In genomic region chr2:110768591-110768990, GRCh38 we compare ENCODE assay signal across 23 cellular contexts. TPM values are rescaled to one million over a fixed set of nuclear protein-coding genes. Genes with fewer than 3 reads are reported as not detected.
DNase-seq lines count a peak whose midpoint lies in the region; ATAC-seq and TF ChIP-seq lines count a peak whose summit lies in the region.
"Had no signal": no experiment of that assay in that cellular context is flagged by ENCODE, and none has a peak within 500 bp of the region (broad histone marks: within the 10 kb centered on the region; RNA-seq: fewer than 3 reads in every experiment).

No MANE protein-coding gene starts in this region.

- peaks cover 40% of the 10 kb centered on the region for H3K4me1 Mint-ChIP-seq in brain

- no peaks in the 10 kb centered on the region for H3K27me3 Mint-ChIP-seq in brain

- no peak for ATAC-seq in HG03457 (IDR thresholded peaks at IDR 0.05; ENCODE audit: unreplicated experiment)
- ATAC-seq: GM12878, HCT116 had no signal

- peaks cover 8 to 36% (median 14%) of the 10 kb centered on the region in 5 experiments for H3K9me3 Mint-ChIP-seq in brain

- no peaks in the 10 kb centered on the region for H3K36me3 Mint-ChIP-seq in brain

- H3K4me3 Mint-ChIP-seq in brain: peak overlapping the region in 2 of 5 experiments; percentile 15 to 21
- H3K4me3 Mint-ChIP-seq: nephron had no signal

- DNase-seq in NCI-H2196 (lab: John Stamatoyannopoulos, UW; ENCODE audit: unreplicated experiment) (peak; percentile 13), NCI-H2196 treated with DMSO at 0.1 percent for 48 hours (lab: John Stamatoyannopoulos, UW; ENCODE audit: unreplicated experiment) (no peak), NCI-H2227 treated with DMSO at 0.1 percent for 48 hours (lab: John Stamatoyannopoulos, UW) (peak; percentile 19), UCSD-AML1 (lab: John Stamatoyannopoulos, UW; ENCODE audit: unreplicated experiment) (no peak), DMS79 treated with DMSO at 0.1 percent for 48 hours (lab: John Stamatoyannopoulos, UW) (no peak), OCI-M1 (lab: John Stamatoyannopoulos, UW) (no peak)
- DNase-seq: activated naive CD4-positive, alpha-beta T cell treated with Interleukin-2 at 50 U/mL for 16 hours; activated T-cell treated with anti-CD3 and anti-CD28 coated beads for 4 hours; central memory CD4-positive, alpha-beta T cell; foreskin melanocyte; GDM1; MG63; midbrain; NCI-H2171 treated with DMSO at 0.1 percent for 48 hours; Right ventricle myocardium superior; spleen; stimulated activated CD4-positive, alpha-beta T cell treated with anti-CD3 and anti-CD28 coated beads, Interleukin-4, amount 100 ng/mL, for 4 hours; T-helper 1 cell had no signal

- H3K27ac Mint-ChIP-seq in brain: peak overlapping the region; percentile 6 to 86 (median 15)

- TF ChIP-seq CTCF in brain (conservative IDR thresholded peaks at IDR 0.05): no peak

RNA-seq across cellular contexts. Expression of gene ACOXL, which starts 36.2 kb away (rescaled TPM):
- 2.0 TPM for polyA plus RNA-seq in brain (ENCODE audit: insufficient read depth, low read depth, low replicate concordance)

Comparison
In these comparisons a context has a peak if more than half of its experiments do, and no peak if none do; other contexts are left out.
1. DNase-seq: peak in NCI-H2196 (single experiment) and NCI-H2227 treated with DMSO at 0.1 percent for 48 hours (single experiment); none in NCI-H2196 treated with DMSO at 0.1 percent for 48 hours (single experiment), UCSD-AML1 (single experiment), DMS79 treated with DMSO at 0.1 percent for 48 hours (single experiment) and OCI-M1 (single experiment).